ENCODE assay signal across 24 cellular contexts in genomic region chr21:38924954-38925353, GRCh38.
DNase-seq lines count a peak whose midpoint lies in the region; FAIRE-seq and TF ChIP-seq lines count a peak whose summit lies in the region.
"Had no signal": no experiment of that assay in that cellular context is flagged by ENCODE, and none has a peak within 500 bp of the region (broad histone marks: within the 10 kb centered on the region; RNA-seq: fewer than 3 reads in every experiment).

No MANE protein-coding gene starts in this region.

- no peak for FAIRE-seq in astrocyte (lab: Jason Lieb, UNC)
- no peak for FAIRE-seq in RCC 7860 (lab: Jason Lieb, UNC)

- no peaks in the 10 kb centered on the region for H3K36me3 ChIP-seq in astrocyte (ENCODE audit: insufficient read depth, low read length)
- no peaks in the 10 kb centered on the region for H3K36me3 ChIP-seq in hepatocyte (replicated peaks; ENCODE audit: insufficient read depth, low read depth)
- no peaks in the 10 kb centered on the region for H3K36me3 ChIP-seq in stomach
- H3K36me3 ChIP-seq: neural progenitor cell had no signal

- H3K4me2 ChIP-seq in astrocyte (ENCODE audit: low read length) (no peak overlapping the region), hepatocyte (no peak overlapping the region)
- H3K4me2 ChIP-seq: neural progenitor cell had no signal

- no peak for TF ChIP-seq CTCF in HFFc6 (IDR thresholded peaks at IDR 0.05)
- no peak for TF ChIP-seq CTCF in astrocyte (IDR thresholded peaks at IDR 0.05; ENCODE audit: insufficient read depth, low read depth, low read length)
- TF ChIP-seq CTCF in hepatocyte (IDR thresholded peaks at IDR 0.05; ENCODE audit: poor library complexity) = no peak
- TF ChIP-seq CTCF in stomach (IDR thresholded peaks at IDR 0.05) = no peak

- DNase-seq in HFFc6 = no peak
- DNase-seq in astrocyte (ENCODE audit: low read depth) = no peak
- no peak for DNase-seq in hepatocyte (ENCODE audit: low spot score)
- DNase-seq in stomach = no peak
- no peak for DNase-seq in RPMI8226
- DNase-seq in T-helper 9 cell = no peak
- DNase-seq in RCC 7860 (ENCODE audit: low spot score) = no peak
- no peak for DNase-seq in NCI-H1092 (lab: John Stamatoyannopoulos, UW)
- DNase-seq: activated CD4-positive, alpha-beta memory T cell treated with anti-CD3 and anti-CD28 coated beads, Interleukin-2, amount 10 ng/mL, durations not matched to agents 7 days and 5 days; activated CD4-positive, alpha-beta T cell treated with anti-CD3 and anti-CD28 coated beads for 1 hour; activated CD8-positive, alpha-beta memory T cell treated with anti-CD3 and anti-CD28 coated beads, Interleukin-2, amount 50 U/mL, for 48 hours; activated naive CD4-positive, alpha-beta T cell treated with Interleukin-2 at 50 U/mL for 16 hours; CD4-positive, alpha-beta memory T cell; NCI-H2029; NCI-H510A treated with DMSO at 0.1 percent for 48 hours; Right ventricle myocardium superior; stimulated activated CD4-positive, alpha-beta T cell treated with anti-CD3 and anti-CD28 coated beads, Interleukin-15, amount 100 ng/mL, for 24 hours; T-helper 17 cell had no signal

- H3K9me3 Mint-ChIP-seq in HFFc6 (peaks cover 16% of the 10 kb centered on the region), astrocyte (ENCODE audit: unreplicated experiment) (peaks cover 11% of the 10 kb centered on the region)
- H3K9me3 Mint-ChIP-seq: stimulated activated effector memory CD8-positive, alpha-beta T cell treated with anti-CD3 and anti-CD28 coated beads, Interleukin-12 subunit alpha, Interleukin-12 subunit beta, amount 100 ng/mL, for 72 hours had no signal

- TF ChIP-seq EP300 in stomach (IDR thresholded peaks at IDR 0.05) = no peak

- H3K4me3 Mint-ChIP-seq in HFFc6 (no peak overlapping the region; the same call in 1 of the 2 replicates), astrocyte (ENCODE audit: unreplicated experiment) (peak overlapping the region; percentile 15)
- H3K4me3 Mint-ChIP-seq: activated CD4-positive, alpha-beta memory T cell treated with anti-CD3 and anti-CD28 coated beads, Interleukin-2, amount 10 ng/mL, durations not matched to agents 7 days and 5 days; activated T-helper 1 cell treated with anti-CD3 and anti-CD28 coated beads, Interleukin-12 subunit alpha, Interleukin-12 subunit beta, Interleukin-2, Interleukin-4 antibody, amounts not matched to agents 30 ng/mL and 10 ng/mL and 1 ng/mL, durations not matched to agents 14 hours and 24 hours and 36 hours; B cell; brain; CD4-positive, alpha-beta memory T cell; memory B cell; neural progenitor cell; stimulated activated effector memory CD8-positive, alpha-beta T cell treated with anti-CD3 and anti-CD28 coated beads, Interleukin-12 subunit alpha, Interleukin-12 subunit beta, amount 100 ng/mL, for 72 hours; T-helper 17 cell had no signal

- H3K9ac ChIP-seq in astrocyte (ENCODE audit: low read length) = no peak overlapping the region
- H3K9ac ChIP-seq: neural progenitor cell had no signal

- no peak for TF ChIP-seq POLR2A in stomach (IDR thresholded peaks at IDR 0.05)

- H3K36me3 Mint-ChIP-seq in HFFc6 (ENCODE audit: low read depth) (peaks cover 40% of the 10 kb centered on the region), astrocyte (ENCODE audit: low read depth, unreplicated experiment) (peaks cover 2% of the 10 kb centered on the region)
- H3K36me3 Mint-ChIP-seq: brain; CD4-positive, alpha-beta memory T cell; neural progenitor cell; stimulated activated effector memory CD8-positive, alpha-beta T cell treated with anti-CD3 and anti-CD28 coated beads, Interleukin-12 subunit alpha, Interleukin-12 subunit beta, amount 100 ng/mL, for 72 hours had no signal

- H3K4me3 ChIP-seq in astrocyte (ENCODE audit: insufficient read depth, low read depth, low read length) = no peak overlapping the region
- H3K4me3 ChIP-seq in hepatocyte = no peak overlapping the region
- H3K4me3 ChIP-seq in stomach = no peak overlapping the region
- H3K4me3 ChIP-seq: neural progenitor cell had no signal

- intact Hi-C loops in stomach (cut with DNase I; ENCODE audit: low total_unique reads) = no loop called here

- H3K27ac ChIP-seq in astrocyte (ENCODE audit: low read depth, low read length) (no peak overlapping the region), hepatocyte (peak overlapping the region; percentile 85), stomach (peak overlapping the region in 4 of 5 donors; percentile 73 to 87 (median 80))
- H3K27ac ChIP-seq: neural progenitor cell had no signal

- H3K4me1 Mint-ChIP-seq in HFFc6 (ENCODE audit: low read depth) (peaks cover 73% of the 10 kb centered on the region), astrocyte (ENCODE audit: low read depth, unreplicated experiment) (peaks cover 23% of the 10 kb centered on the region)
- H3K4me1 Mint-ChIP-seq: CD4-positive, alpha-beta memory T cell; memory B cell; neural progenitor cell; stimulated activated effector memory CD8-positive, alpha-beta T cell treated with anti-CD3 and anti-CD28 coated beads, Interleukin-12 subunit alpha, Interleukin-12 subunit beta, amount 100 ng/mL, for 72 hours; T-helper 17 cell had no signal

- peaks cover 22% of the 10 kb centered on the region for H3K4me1 ChIP-seq in astrocyte (ENCODE audit: insufficient read depth, low read length)
- peaks cover 22% of the 10 kb centered on the region for H3K4me1 ChIP-seq in hepatocyte (ENCODE audit: insufficient read depth)
- H3K4me1 ChIP-seq in stomach = peaks cover 6 to 34% (median 22%) of the 10 kb centered on the region in 4 donors

- WGBS in hepatocyte (ENCODE audit: low lambda C conversion rate, missing lambda C conversion rate) = 94% methylated on average over 5 of the region's 5 CpGs
- whole genome bisulfite sequencing in stomach, 5 donors = 89 to 97% (median 95%) methylated on average over 5 of the region's 5 CpGs

- H3K79me2 ChIP-seq in astrocyte (ENCODE audit: insufficient read depth, low read length) (no peaks in the 10 kb centered on the region), hepatocyte (no peaks in the 10 kb centered on the region)

- no peaks in the 10 kb centered on the region for H4K20me1 ChIP-seq in astrocyte (ENCODE audit: insufficient read depth, low read length)
- H4K20me1 ChIP-seq in hepatocyte (ENCODE audit: insufficient read depth, poor library complexity, severe bottlenecking) = no peaks in the 10 kb centered on the region

- H3K27ac Mint-ChIP-seq in HFFc6 = peak overlapping the region; percentile 92
- no peak overlapping the region for H3K27ac Mint-ChIP-seq in astrocyte (ENCODE audit: unreplicated experiment)
- H3K27ac Mint-ChIP-seq: activated CD4-positive, alpha-beta memory T cell treated with anti-CD3 and anti-CD28 coated beads, Interleukin-2, amount 10 ng/mL, durations not matched to agents 7 days and 5 days; activated T-helper 1 cell treated with anti-CD3 and anti-CD28 coated beads, Interleukin-12 subunit alpha, Interleukin-12 subunit beta, Interleukin-2, Interleukin-4 antibody, amounts not matched to agents 30 ng/mL and 10 ng/mL and 1 ng/mL, durations not matched to agents 14 hours and 24 hours and 36 hours; B cell; CD4-positive, alpha-beta memory T cell; memory B cell; neural progenitor cell; stimulated activated effector memory CD8-positive, alpha-beta T cell treated with anti-CD3 and anti-CD28 coated beads, Interleukin-12 subunit alpha, Interleukin-12 subunit beta, amount 100 ng/mL, for 72 hours; T-helper 17 cell had no signal

- H3K27me3 ChIP-seq in astrocyte (ENCODE audit: insufficient read depth, low read length) (no peaks in the 10 kb centered on the region), hepatocyte (no peaks in the 10 kb centered on the region), stomach (no peaks in the 10 kb centered on the region)
- H3K27me3 ChIP-seq: neural progenitor cell had no signal

- H3K27me3 Mint-ChIP-seq in HFFc6 (ENCODE audit: insufficient read depth) (no peaks in the 10 kb centered on the region; the same call in none of the 2 replicates), astrocyte (ENCODE audit: low read depth, unreplicated experiment) (no peaks in the 10 kb centered on the region)

- H3K9me2 ChIP-seq in hepatocyte (replicated peaks; ENCODE audit: insufficient read depth) = no peaks in the 10 kb centered on the region

- no peaks in the 10 kb centered on the region for H3K9me3 ChIP-seq in astrocyte (ENCODE audit: insufficient read depth, low read depth, low read length)
- H3K9me3 ChIP-seq in hepatocyte (ENCODE audit: low read depth) = no peaks in the 10 kb centered on the region
- H3K9me3 ChIP-seq in stomach = no peaks in the 10 kb centered on the region

- H2AFZ ChIP-seq in astrocyte (ENCODE audit: low read depth, low read length) = no peak overlapping the region
- no peak overlapping the region for H2AFZ ChIP-seq in hepatocyte
- H2AFZ ChIP-seq: neural progenitor cell had no signal
